In the genomic region with DNA sequence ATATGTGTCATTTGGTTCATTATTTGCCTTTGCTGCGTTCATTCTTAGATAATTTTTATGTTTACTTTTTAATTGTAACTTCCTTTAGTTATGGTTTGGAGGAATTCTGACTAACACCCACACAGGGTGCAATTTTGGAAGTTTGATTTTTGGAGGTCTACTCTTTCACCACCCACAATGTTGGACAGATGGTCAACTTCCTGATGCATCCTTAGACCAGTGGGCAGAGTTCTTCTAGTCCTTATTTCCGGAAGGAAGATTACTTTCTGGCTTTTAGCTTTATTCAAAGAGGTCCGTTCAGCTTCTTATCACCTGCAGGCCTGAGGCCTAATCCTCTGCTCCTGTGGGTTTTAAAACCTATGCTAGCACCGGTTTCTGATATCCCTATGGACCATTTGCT, we compare ENCODE assay signal across 9 cellular contexts.
"Had no signal": no experiment of that assay in that cellular context is flagged by ENCODE, and none has a peak within 500 bp of the region (broad histone marks: within the 10 kb centered on the region; RNA-seq: fewer than 3 reads in every experiment).

No MANE protein-coding gene starts in this region.

- H3K4me1 Mint-ChIP-seq: GM23338, H9 had no signal

- H2AFZ ChIP-seq: GM23248, GM23338 had no signal

- H3K4me3 ChIP-seq: GM23248, GM23338, HAP-1 had no signal

- ATAC-seq: GM23338, HCT116 had no signal

- H3K36me3 ChIP-seq: HAP-1 had no signal

- H3K9me3 Mint-ChIP-seq: GM23338, H9, HFFc6 had no signal

- H3K27ac Mint-ChIP-seq: GM23338, H9, HFFc6 had no signal

- H3K4me1 ChIP-seq: HAP-1 had no signal

- H3K9ac ChIP-seq: GM23248 had no signal

- H3K4me3 Mint-ChIP-seq: GM23338, H9, HFFc6 had no signal

- H3K9me3 ChIP-seq: HAP-1 had no signal

- H3K4me2 ChIP-seq: GM23338 had no signal

- H3K27ac ChIP-seq: GM23248 had no signal

- DNase-seq: GM23248, GOT3, H7, H9, HCEC 1CT, HFFc6 had no signal
